In genomic region chr14:88146881-88147649, GRCh38 we compare ENCODE assay signal across 16 cellular contexts.
"Had no signal": no experiment of that assay in that cellular context is flagged by ENCODE, and none has a peak within 500 bp of the region (broad histone marks: within the 10 kb centered on the region; RNA-seq: fewer than 3 reads in every experiment).

No MANE protein-coding gene starts in this region.

- H3K27ac ChIP-seq: esophagus muscularis mucosa, foreskin keratinocyte, gastroesophageal sphincter, heart right ventricle, left lung, lower lobe of right lung had no signal

- DNase-seq: cortex of kidney; effector CD8-positive, alpha-beta T cell; effector memory CD8-positive, alpha-beta T cell; foreskin keratinocyte; glutamatergic neuron; head of caudate nucleus; heart right ventricle; hippocampal formation; left cardiac atrium; left lung; left ventricle myocardium superior; lower lobe of right lung; mesenchymal stem cell; mucosa of descending colon had no signal

- H3K36me3 ChIP-seq: esophagus muscularis mucosa, gastroesophageal sphincter, heart right ventricle, left lung, lower lobe of right lung had no signal

- H3K4me1 ChIP-seq: esophagus muscularis mucosa, foreskin keratinocyte, gastroesophageal sphincter, heart right ventricle, lower lobe of right lung had no signal

- H3K9me3 ChIP-seq: esophagus muscularis mucosa, gastroesophageal sphincter, heart right ventricle, left lung, lower lobe of right lung, mucosa of descending colon had no signal

- H3K4me3 ChIP-seq: esophagus muscularis mucosa, gastroesophageal sphincter, heart right ventricle, left lung, lower lobe of right lung, mucosa of descending colon had no signal

- H3K27me3 ChIP-seq: esophagus muscularis mucosa, foreskin keratinocyte, gastroesophageal sphincter, left lung had no signal
